ENCODE assay signal across 22 cellular contexts in genomic region chr2:134711622-134712125, GRCh38. TPM values are rescaled to one million over a fixed set of nuclear protein-coding genes. Genes with fewer than 3 reads are reported as not detected.
"Had no signal": no experiment of that assay in that cellular context is flagged by ENCODE, and none has a peak within 500 bp of the region (broad histone marks: within the 10 kb centered on the region; RNA-seq: fewer than 3 reads in every experiment).

No MANE protein-coding gene starts in this region.

- ATAC-seq: activated CD8-positive, alpha-beta T cell treated with anti-CD3 and anti-CD28 coated beads for 36 hours; activated T-helper 17 cell treated with anti-CD3 and anti-CD28 coated beads, Interleukin-2, amount 50 U/mL, for 72 hours; lower lobe of right lung; stimulated activated memory B cell treated with anti-CD40 and anti-IgM and Interleukin-4, amounts not matched to agents 10 μg/mL and 1 μg/mL and 100 μg/mL, for 72 hours; upper lobe of right lung had no signal

- H3K9me3 Mint-ChIP-seq: activated CD4-positive, alpha-beta T cell treated with anti-CD3 and anti-CD28 coated beads, Interleukin-2, amount 10 ng/mL, durations not matched to agents 24 days and 14 days; activated CD8-positive, alpha-beta T cell treated with anti-CD3 and anti-CD28 coated beads for 36 hours; activated naive CD8-positive, alpha-beta T cell treated with anti-CD3 and anti-CD28 coated beads for 36 hours; activated T-helper 17 cell treated with anti-CD3 and anti-CD28 coated beads, Interleukin-2, amount 50 U/mL, for 72 hours; nephron; stimulated activated memory B cell treated with anti-CD40 and anti-IgM and Interleukin-4, amounts not matched to agents 10 μg/mL and 1 μg/mL and 100 μg/mL, for 72 hours had no signal

- DNase-seq: activated CD4-positive, alpha-beta T cell treated with anti-CD3 and anti-CD28 coated beads, Interleukin-2, amount 10 ng/mL, durations not matched to agents 24 days and 14 days; activated CD8-positive, alpha-beta T cell treated with anti-CD3 and anti-CD28 coated beads for 36 hours; activated naive CD4-positive, alpha-beta T cell; activated naive CD8-positive, alpha-beta T cell treated with anti-CD3 and anti-CD28 coated beads for 36 hours; activated T-cell treated with anti-CD3 and anti-CD28 coated beads, Interleukin-2, amount 50 U/mL, for 1 hour; amniotic stem cell; brain microvascular endothelial cell; central memory CD4-positive, alpha-beta T cell; dorsolateral prefrontal cortex; foreskin melanocyte; hypothalamus; lower lobe of right lung; midbrain; nucleus accumbens; spleen; stimulated activated CD4-positive, alpha-beta T cell treated with anti-CD3 and anti-CD28 coated beads, Interleukin-4, amount 100 ng/mL, for 4 hours; T1000; upper lobe of right lung had no signal

- H3K9me3 ChIP-seq: lower lobe of right lung, spleen, upper lobe of right lung had no signal

- H3K36me3 Mint-ChIP-seq: activated naive CD8-positive, alpha-beta T cell treated with anti-CD3 and anti-CD28 coated beads for 36 hours had no signal

- H3K27ac Mint-ChIP-seq: activated CD4-positive, alpha-beta T cell treated with anti-CD3 and anti-CD28 coated beads, Interleukin-2, amount 10 ng/mL, durations not matched to agents 24 days and 14 days; activated CD8-positive, alpha-beta T cell treated with anti-CD3 and anti-CD28 coated beads for 36 hours; activated naive CD8-positive, alpha-beta T cell treated with anti-CD3 and anti-CD28 coated beads for 36 hours; activated T-helper 17 cell treated with anti-CD3 and anti-CD28 coated beads, Interleukin-2, amount 50 U/mL, for 72 hours; nephron; stimulated activated memory B cell treated with anti-CD40 and anti-IgM and Interleukin-4, amounts not matched to agents 10 μg/mL and 1 μg/mL and 100 μg/mL, for 72 hours had no signal

- H3K4me1 Mint-ChIP-seq: nephron had no signal

- H3K27ac ChIP-seq: brain microvascular endothelial cell, lower lobe of right lung, spleen, upper lobe of right lung had no signal

- H3K36me3 ChIP-seq: brain microvascular endothelial cell, lower lobe of right lung, spleen, upper lobe of right lung had no signal

- H3K4me3 Mint-ChIP-seq: activated CD4-positive, alpha-beta T cell treated with anti-CD3 and anti-CD28 coated beads, Interleukin-2, amount 10 ng/mL, durations not matched to agents 24 days and 14 days; activated CD8-positive, alpha-beta T cell treated with anti-CD3 and anti-CD28 coated beads for 36 hours; activated naive CD8-positive, alpha-beta T cell treated with anti-CD3 and anti-CD28 coated beads for 36 hours; activated T-helper 17 cell treated with anti-CD3 and anti-CD28 coated beads, Interleukin-2, amount 50 U/mL, for 72 hours; nephron; stimulated activated memory B cell treated with anti-CD40 and anti-IgM and Interleukin-4, amounts not matched to agents 10 μg/mL and 1 μg/mL and 100 μg/mL, for 72 hours had no signal

- H3K27me3 Mint-ChIP-seq: stimulated activated memory B cell treated with anti-CD40 and anti-IgM and Interleukin-4, amounts not matched to agents 10 μg/mL and 1 μg/mL and 100 μg/mL, for 72 hours had no signal

- H3K4me1 ChIP-seq: upper lobe of right lung had no signal

- H3K4me3 ChIP-seq: lower lobe of right lung, spleen, upper lobe of right lung had no signal

RNA-seq across cellular contexts. Expression of gene TMEM163, which starts 7.1 kb away (rescaled TPM):
- total RNA-seq: activated CD8-positive, alpha-beta T cell treated with anti-CD3 and anti-CD28 coated beads for 36 hours; activated naive CD8-positive, alpha-beta T cell treated with anti-CD3 and anti-CD28 coated beads for 36 hours had no signal
- polyA plus RNA-seq: keratinocyte had no signal
